ENCODE assay signal across 1 cellular context in the genomic region with DNA sequence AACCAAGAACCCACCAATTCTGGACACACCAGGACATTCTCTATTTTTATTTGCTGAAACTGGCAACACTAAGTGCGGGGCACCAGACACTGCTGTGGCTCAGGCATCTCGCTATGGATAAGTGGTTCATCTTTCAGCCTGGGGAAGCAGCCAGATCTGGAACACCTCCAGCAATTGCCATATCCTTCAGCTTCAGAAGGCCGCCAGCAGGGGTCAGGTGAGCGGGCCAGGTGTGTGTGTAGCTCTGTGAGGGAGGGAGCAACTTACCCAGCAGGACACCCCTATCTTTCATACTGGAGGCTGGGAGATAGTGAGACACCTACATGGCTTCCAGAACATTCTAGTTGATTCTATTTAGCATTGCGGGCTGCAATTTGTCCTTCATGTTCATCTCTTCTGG.
TF ChIP-seq lines count a peak whose summit lies in the region.

No MANE protein-coding gene starts in this region.

TF ChIP-seq in GM23338, 12 proteins besides CTCF, POLR2A, EP300 and RAD21 (continued from another document):
- TF ChIP-seq, protein P1, sequence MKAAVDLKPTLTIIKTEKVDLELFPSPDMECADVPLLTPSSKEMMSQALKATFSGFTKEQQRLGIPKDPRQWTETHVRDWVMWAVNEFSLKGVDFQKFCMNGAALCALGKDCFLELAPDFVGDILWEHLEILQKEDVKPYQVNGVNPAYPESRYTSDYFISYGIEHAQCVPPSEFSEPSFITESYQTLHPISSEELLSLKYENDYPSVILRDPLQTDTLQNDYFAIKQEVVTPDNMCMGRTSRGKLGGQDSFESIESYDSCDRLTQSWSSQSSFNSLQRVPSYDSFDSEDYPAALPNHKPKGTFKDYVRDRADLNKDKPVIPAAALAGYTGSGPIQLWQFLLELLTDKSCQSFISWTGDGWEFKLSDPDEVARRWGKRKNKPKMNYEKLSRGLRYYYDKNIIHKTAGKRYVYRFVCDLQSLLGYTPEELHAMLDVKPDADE (IDR thresholded peaks at IDR 0.05) = no peak
- TF ChIP-seq JUNB (IDR thresholded peaks at IDR 0.05; ENCODE audit: unreplicated experiment) = no peak
TF ChIP-seq in GM23338: peak in this region for 0.
